Comparison of ENCODE assay signal across 17 cellular contexts in genomic region chr7:157292770-157293412, GRCh38. TPM values are rescaled to one million over a fixed set of nuclear protein-coding genes. Genes with fewer than 3 reads are reported as not detected.
DNase-seq lines count a peak whose midpoint lies in the region; ATAC-seq, FAIRE-seq and TF ChIP-seq lines count a peak whose summit lies in the region.
"Had no signal": no experiment of that assay in that cellular context is flagged by ENCODE, and none has a peak within 500 bp of the region (broad histone marks: within the 10 kb centered on the region; RNA-seq: fewer than 3 reads in every experiment).

No MANE protein-coding gene starts in this region.

- H2AFZ ChIP-seq in PC-3 (ENCODE audit: low read length) = peak overlapping the region; percentile 11; the same call in 1 of the 2 replicates
- H2AFZ ChIP-seq: GM23248 had no signal

- H3K36me3 ChIP-seq in PC-3 (ENCODE audit: low read depth, low read length) (no peaks in the 10 kb centered on the region), pancreas (no peaks in the 10 kb centered on the region)
- H3K36me3 ChIP-seq: left ventricle myocardium inferior had no signal

- intact Hi-C loops in PC-3 (cut with micrococcal nuclease) (no loop called here), pancreas (cut with DNase I) (no loop called here)

- H3K27ac ChIP-seq in PC-3 (ENCODE audit: low read length) (peak overlapping the region; percentile 70), epithelial cell of prostate (peak overlapping the region; percentile 65), pancreas (no peak overlapping the region)
- H3K27ac ChIP-seq: GM23248, left ventricle myocardium inferior had no signal

- H3K4me2 ChIP-seq in PC-3 (ENCODE audit: low read length) = peak overlapping the region; percentile 50

- CTCF ChIA-PET in PC-3 (lab: Charles Lee) = no interaction called here

- H3K9me3 ChIP-seq in PC-3 (ENCODE audit: low read length) (no peaks in the 10 kb centered on the region), pancreas (no peaks in the 10 kb centered on the region)
- H3K9me3 ChIP-seq: Caco-2, left ventricle myocardium inferior had no signal

- 0 out of 2 replicates have a peak, but pooled peaks cover 6% of the 10 kb centered on the region for H3K79me2 ChIP-seq in PC-3 (ENCODE audit: low read length)

- peak; percentile 48 for ATAC-seq in PC-3
- ATAC-seq in pancreas = peak in 3 of 4 donors; percentile 29 to 58 (median 53)

- no peaks in the 10 kb centered on the region for H4K20me1 ChIP-seq in PC-3 (ENCODE audit: low read length)

- peak; percentile 45 for DNase-seq in Daoy (ENCODE audit: low read depth)
- peak; percentile 67 for DNase-seq in PC-3
- DNase-seq in epithelial cell of prostate (ENCODE audit: low read depth, low spot score) = no peak
- peak in 1 of 6 donors; percentile 69 for DNase-seq in pancreas
- DNase-seq in DMS114 treated with DMSO at 0.1 percent for 48 hours (lab: John Stamatoyannopoulos, UW; ENCODE audit: unreplicated experiment) = no peak
- no peak for DNase-seq in activated CD4-positive, alpha-beta T cell treated with anti-CD3 and anti-CD28 coated beads for 1 hour
- DNase-seq in mucosa of gallbladder (ENCODE audit: low spot score) = no peak
- DNase-seq in stimulated activated CD8-positive, alpha-beta memory T cell treated with anti-CD3 and anti-CD28 coated beads, Interleukin-4, amount 100 ng/mL, for 48 hours = no peak
- DNase-seq: activated CD4-positive, alpha-beta memory T cell treated with anti-CD3 and anti-CD28 coated beads for 36 hours; activated naive CD8-positive, alpha-beta T cell treated with anti-CD3 and anti-CD28 coated beads for 36 hours; activated T-cell treated with anti-CD3 and anti-CD28 coated beads, Interleukin-2, amount 50 U/mL, for 48 hours; Caco-2; GM23248; hypothalamus; left ventricle myocardium inferior; naive B cell; NCI-H187 treated with DMSO at 0.1 percent for 48 hours had no signal

- H3K9me2 ChIP-seq in PC-3 (replicated peaks; ENCODE audit: low read length) = no peaks in the 10 kb centered on the region

- H3K27me3 ChIP-seq in PC-3 (ENCODE audit: low read length) (no peaks in the 10 kb centered on the region), pancreas (no peaks in the 10 kb centered on the region)

- WGBS in pancreas, 2 donors = 56 to 69% methylated on average over 30 to 32 of the region's 32 CpGs

- H3K4me3 ChIP-seq in PC-3 (ENCODE audit: low read length) = peak overlapping the region; percentile 4; the same call in 1 of the 2 replicates
- no peak overlapping the region for H3K4me3 ChIP-seq in pancreas
- H3K4me3 ChIP-seq: GM23248, left ventricle myocardium inferior had no signal

- H3K4me1 ChIP-seq in PC-3 (ENCODE audit: insufficient read depth, low read length) (peaks cover 42% of the 10 kb centered on the region), pancreas (no peaks in the 10 kb centered on the region)
- H3K4me1 ChIP-seq: left ventricle myocardium inferior had no signal

- TF ChIP-seq CTCF in PC-3 (conservative IDR thresholded peaks at IDR 0.05; ENCODE audit: low read depth, low read length) (no peak), pancreas (IDR thresholded peaks at IDR 0.05) (no peak)

- TSS peak; percentile 51 for BruUV-seq in PC-3 (replicated peaks; lab: Mats Ljungman, UMichigan)

- H3K9ac ChIP-seq in PC-3 (ENCODE audit: low read length) = peak overlapping the region; percentile 53
- H3K9ac ChIP-seq: GM23248 had no signal

- FAIRE-seq in pancreas (lab: Jason Lieb, UNC) = no peak

- POLR2A ChIA-PET in PC-3 (lab: Charles Lee; ENCODE audit: unreplicated experiment) = no interaction called here

- no peaks in the 10 kb centered on the region for H3F3A ChIP-seq in PC-3 (ENCODE audit: low read length, unreplicated experiment)

RNA-seq across cellular contexts. Expression of gene DNAJB6, which starts 43.9 kb away (rescaled TPM):
- total RNA-seq in Daoy (2014; rRNA removed; shearing (Covaris generic)) = 235 and 239 TPM in 2 replicates
- total RNA-seq in PC-3 (2014; rRNA removed) = 119 and 151 TPM in 2 replicates
- total RNA-seq in pancreas = 10 to 100 TPM; 23.0 to 49.4 (median 28.2) TPM
- 10 to 100 TPM; 34.6 to 47.9 TPM for polyA plus RNA-seq in pancreas
- total RNA-seq in mucosa of gallbladder = 95.8 TPM

Comparison
In these comparisons a context has a peak if more than half of its experiments do, and no peak if none do; other contexts are left out.
1. DNase-seq: peak in Daoy (single experiment) and PC-3 (single experiment); none in epithelial cell of prostate (single experiment), DMS114 treated with DMSO at 0.1 percent for 48 hours (single experiment), activated CD4-positive, alpha-beta T cell treated with anti-CD3 and anti-CD28 coated beads for 1 hour (single experiment), mucosa of gallbladder (single experiment) and stimulated activated CD8-positive, alpha-beta memory T cell treated with anti-CD3 and anti-CD28 coated beads, Interleukin-4, amount 100 ng/mL, for 48 hours (single experiment).
2. H3K27ac ChIP-seq: peak in PC-3 (single experiment) and epithelial cell of prostate (single experiment); none in pancreas (0 of 4).